In the genomic region with DNA sequence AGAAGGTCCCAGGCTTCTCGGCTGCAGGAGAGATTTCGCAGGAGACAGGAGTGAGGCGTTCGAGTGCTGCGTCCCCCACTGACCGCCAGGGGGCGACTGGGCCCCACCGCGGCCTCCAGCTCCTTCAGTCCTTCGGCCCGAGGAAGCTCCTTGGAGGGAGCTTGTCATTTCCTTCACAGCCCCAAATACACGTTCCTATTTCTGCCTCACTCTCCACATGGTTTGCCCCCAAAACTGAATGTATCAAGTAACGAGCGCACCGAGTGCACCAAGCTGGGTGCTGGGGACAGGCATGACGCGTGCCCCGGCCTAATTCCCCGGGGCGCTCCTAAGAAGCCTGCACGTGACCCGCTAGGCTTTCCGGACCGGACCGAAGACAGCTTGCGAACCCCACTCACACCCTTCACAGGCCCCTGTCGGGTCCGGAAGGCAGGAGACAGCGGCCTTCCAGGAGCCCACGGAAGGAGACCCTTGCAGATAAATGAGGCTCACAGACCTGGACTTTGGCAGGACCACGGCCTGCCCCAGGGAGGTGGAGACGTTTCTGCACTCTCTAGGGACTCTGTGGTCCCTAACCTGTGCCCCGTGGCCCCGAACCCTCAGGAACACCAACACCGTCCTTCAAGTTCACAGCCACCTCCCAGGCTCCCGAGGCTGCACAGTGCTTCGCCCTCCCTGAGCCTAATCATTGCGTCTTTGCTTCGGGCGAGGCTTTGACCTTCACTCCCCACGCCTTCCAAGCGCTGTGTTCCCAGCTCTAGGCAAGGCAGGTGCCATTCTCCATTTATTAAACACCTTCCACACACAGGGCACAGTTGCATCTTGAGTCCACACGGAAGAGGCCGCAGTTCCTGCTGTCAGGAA, we compare ENCODE assay signal across 1 cellular context.
TF ChIP-seq lines count a peak whose summit lies in the region.

No MANE protein-coding gene starts in this region.

TF ChIP-seq in HepG2, 621 proteins besides CTCF, POLR2A, EP300 and RAD21 (continued from another document and continues in another):
- TF ChIP-seq, protein P1, sequence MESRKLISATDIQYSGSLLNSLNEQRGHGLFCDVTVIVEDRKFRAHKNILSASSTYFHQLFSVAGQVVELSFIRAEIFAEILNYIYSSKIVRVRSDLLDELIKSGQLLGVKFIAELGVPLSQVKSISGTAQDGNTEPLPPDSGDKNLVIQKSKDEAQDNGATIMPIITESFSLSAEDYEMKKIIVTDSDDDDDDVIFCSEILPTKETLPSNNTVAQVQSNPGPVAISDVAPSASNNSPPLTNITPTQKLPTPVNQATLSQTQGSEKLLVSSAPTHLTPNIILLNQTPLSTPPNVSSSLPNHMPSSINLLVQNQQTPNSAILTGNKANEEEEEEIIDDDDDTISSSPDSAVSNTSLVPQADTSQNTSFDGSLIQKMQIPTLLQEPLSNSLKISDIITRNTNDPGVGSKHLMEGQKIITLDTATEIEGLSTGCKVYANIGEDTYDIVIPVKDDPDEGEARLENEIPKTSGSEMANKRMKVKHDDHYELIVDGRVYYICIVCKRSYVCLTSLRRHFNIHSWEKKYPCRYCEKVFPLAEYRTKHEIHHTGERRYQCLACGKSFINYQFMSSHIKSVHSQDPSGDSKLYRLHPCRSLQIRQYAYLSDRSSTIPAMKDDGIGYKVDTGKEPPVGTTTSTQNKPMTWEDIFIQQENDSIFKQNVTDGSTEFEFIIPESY (CRISPR knock-in tag; IDR thresholded peaks at IDR 0.05), result 0 out of 2 replicates have a peak, but pooled peaks have one; percentile 41
- TF ChIP-seq, protein P2, sequence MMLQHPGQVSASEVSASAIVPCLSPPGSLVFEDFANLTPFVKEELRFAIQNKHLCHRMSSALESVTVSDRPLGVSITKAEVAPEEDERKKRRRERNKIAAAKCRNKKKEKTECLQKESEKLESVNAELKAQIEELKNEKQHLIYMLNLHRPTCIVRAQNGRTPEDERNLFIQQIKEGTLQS (CRISPR knock-in tag; IDR thresholded peaks at IDR 0.05), result no peak
- no peak for TF ChIP-seq KLF6 (CRISPR knock-in tag; IDR thresholded peaks at IDR 0.05)
- TF ChIP-seq, protein P3, sequence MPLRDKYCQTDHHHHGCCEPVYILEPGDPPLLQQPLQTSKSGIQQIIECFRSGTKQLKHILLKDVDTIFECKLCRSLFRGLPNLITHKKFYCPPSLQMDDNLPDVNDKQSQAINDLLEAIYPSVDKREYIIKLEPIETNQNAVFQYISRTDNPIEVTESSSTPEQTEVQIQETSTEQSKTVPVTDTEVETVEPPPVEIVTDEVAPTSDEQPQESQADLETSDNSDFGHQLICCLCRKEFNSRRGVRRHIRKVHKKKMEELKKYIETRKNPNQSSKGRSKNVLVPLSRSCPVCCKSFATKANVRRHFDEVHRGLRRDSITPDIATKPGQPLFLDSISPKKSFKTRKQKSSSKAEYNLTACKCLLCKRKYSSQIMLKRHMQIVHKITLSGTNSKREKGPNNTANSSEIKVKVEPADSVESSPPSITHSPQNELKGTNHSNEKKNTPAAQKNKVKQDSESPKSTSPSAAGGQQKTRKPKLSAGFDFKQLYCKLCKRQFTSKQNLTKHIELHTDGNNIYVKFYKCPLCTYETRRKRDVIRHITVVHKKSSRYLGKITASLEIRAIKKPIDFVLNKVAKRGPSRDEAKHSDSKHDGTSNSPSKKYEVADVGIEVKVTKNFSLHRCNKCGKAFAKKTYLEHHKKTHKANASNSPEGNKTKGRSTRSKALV (CRISPR knock-in tag; IDR thresholded peaks at IDR 0.05), result no peak
- TF ChIP-seq ZNF124 (CRISPR knock-in tag; IDR thresholded peaks at IDR 0.05), result no peak
- TF ChIP-seq RBFOX2 (IDR thresholded peaks at IDR 0.05; ENCODE audit: low read depth, low read length), result no peak
- TF ChIP-seq HHEX (CRISPR knock-in tag; IDR thresholded peaks at IDR 0.05), result no peak
- TF ChIP-seq ZNF160 (CRISPR knock-in tag; IDR thresholded peaks at IDR 0.05), result no peak
- no peak for TF ChIP-seq HCFC1 (IDR thresholded peaks at IDR 0.05; ENCODE audit: low read depth, low read length)
- TF ChIP-seq ZNF12 (CRISPR knock-in tag; IDR thresholded peaks at IDR 0.05), result no peak
- no peak for TF ChIP-seq HOXA3 (CRISPR knock-in tag; IDR thresholded peaks at IDR 0.05)
- no peak for TF ChIP-seq ZNF83 (CRISPR knock-in tag; IDR thresholded peaks at IDR 0.05; ENCODE audit: borderline replicate concordance)
- TF ChIP-seq ONECUT2 (CRISPR knock-in tag; IDR thresholded peaks at IDR 0.05), result no peak
- TF ChIP-seq, protein P4, sequence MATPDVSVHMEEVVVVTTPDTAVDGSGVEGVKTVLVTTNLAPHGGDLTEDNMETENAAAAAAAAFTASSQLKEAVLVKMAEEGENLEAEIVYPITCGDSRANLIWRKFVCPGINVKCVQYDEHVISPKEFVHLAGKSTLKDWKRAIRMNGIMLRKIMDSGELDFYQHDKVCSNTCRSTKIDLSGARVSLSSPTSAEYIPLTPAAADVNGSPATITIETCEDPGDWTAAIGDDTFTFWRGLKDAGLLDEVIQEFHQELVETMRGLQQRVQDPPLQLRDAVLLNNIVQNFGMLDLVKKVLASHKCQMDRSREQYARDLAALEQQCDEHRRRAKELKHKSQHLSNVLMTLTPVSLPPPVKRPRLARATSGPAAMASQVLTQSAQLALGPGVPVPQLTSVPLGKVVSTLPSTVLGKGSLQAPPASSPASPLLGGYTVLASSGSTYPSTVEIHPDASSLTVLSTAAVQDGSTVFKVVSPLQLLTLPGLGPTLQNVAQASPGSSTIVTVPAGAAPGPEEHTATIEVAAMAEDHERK (CRISPR knock-in tag; IDR thresholded peaks at IDR 0.05; ENCODE audit: low read depth), result no peak
- TF ChIP-seq SUZ12 (IDR thresholded peaks at IDR 0.05; ENCODE audit: low read depth, low read length), result no peak
- TF ChIP-seq CHCHD3 (CRISPR knock-in tag; IDR thresholded peaks at IDR 0.05), result no peak
- TF ChIP-seq BCL6 (CRISPR knock-in tag; IDR thresholded peaks at IDR 0.05), result no peak
- no peak for TF ChIP-seq ZNF337 (CRISPR knock-in tag; IDR thresholded peaks at IDR 0.05; ENCODE audit: borderline replicate concordance, low read depth)
- TF ChIP-seq, protein P5, sequence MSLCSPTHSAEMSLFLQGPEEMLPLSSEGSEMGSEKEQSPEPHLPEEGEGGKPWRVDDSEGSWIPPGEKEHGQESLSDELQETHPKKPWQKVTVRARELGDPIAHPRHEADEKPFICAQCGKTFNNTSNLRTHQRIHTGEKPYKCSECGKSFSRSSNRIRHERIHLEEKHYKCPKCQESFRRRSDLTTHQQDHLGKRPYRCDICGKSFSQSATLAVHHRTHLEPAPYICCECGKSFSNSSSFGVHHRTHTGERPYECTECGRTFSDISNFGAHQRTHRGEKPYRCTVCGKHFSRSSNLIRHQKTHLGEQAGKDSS (CRISPR knock-in tag; IDR thresholded peaks at IDR 0.05; ENCODE audit: borderline replicate concordance, low read depth), result peak; percentile 59; the same call in 1 of the 2 replicates
- 0 out of 2 replicates have a peak, but pooled peaks have one; percentile 28 for TF ChIP-seq ZBTB42 (CRISPR knock-in tag; IDR thresholded peaks at IDR 0.05)
- TF ChIP-seq KAT8 (CRISPR knock-in tag; IDR thresholded peaks at IDR 0.05), result 0 out of 2 replicates have a peak, but pooled peaks have one; percentile 23
- TF ChIP-seq, protein P6, sequence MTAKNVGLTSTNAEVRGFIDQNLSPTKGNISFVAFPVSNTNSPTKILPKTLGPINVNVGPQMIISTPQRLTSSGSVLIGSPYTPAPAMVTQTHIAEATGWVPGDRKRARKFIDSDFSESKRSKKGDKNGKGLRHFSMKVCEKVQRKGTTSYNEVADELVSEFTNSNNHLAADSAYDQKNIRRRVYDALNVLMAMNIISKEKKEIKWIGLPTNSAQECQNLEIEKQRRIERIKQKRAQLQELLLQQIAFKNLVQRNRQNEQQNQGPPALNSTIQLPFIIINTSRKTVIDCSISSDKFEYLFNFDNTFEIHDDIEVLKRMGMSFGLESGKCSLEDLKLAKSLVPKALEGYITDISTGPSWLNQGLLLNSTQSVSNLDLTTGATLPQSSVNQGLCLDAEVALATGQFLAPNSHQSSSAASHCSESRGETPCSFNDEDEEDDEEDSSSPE (CRISPR knock-in tag; IDR thresholded peaks at IDR 0.05), result no peak
- TF ChIP-seq, protein P7, sequence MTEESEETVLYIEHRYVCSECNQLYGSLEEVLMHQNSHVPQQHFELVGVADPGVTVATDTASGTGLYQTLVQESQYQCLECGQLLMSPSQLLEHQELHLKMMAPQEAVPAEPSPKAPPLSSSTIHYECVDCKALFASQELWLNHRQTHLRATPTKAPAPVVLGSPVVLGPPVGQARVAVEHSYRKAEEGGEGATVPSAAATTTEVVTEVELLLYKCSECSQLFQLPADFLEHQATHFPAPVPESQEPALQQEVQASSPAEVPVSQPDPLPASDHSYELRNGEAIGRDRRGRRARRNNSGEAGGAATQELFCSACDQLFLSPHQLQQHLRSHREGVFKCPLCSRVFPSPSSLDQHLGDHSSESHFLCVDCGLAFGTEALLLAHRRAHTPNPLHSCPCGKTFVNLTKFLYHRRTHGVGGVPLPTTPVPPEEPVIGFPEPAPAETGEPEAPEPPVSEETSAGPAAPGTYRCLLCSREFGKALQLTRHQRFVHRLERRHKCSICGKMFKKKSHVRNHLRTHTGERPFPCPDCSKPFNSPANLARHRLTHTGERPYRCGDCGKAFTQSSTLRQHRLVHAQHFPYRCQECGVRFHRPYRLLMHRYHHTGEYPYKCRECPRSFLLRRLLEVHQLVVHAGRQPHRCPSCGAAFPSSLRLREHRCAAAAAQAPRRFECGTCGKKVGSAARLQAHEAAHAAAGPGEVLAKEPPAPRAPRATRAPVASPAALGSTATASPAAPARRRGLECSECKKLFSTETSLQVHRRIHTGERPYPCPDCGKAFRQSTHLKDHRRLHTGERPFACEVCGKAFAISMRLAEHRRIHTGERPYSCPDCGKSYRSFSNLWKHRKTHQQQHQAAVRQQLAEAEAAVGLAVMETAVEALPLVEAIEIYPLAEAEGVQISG (CRISPR knock-in tag; IDR thresholded peaks at IDR 0.05), result peak; percentile 19; the same call in 1 of the 2 replicates
- TF ChIP-seq TBX3 (IDR thresholded peaks at IDR 0.05; ENCODE audit: borderline replicate concordance), result no peak
- TF ChIP-seq SP2 (CRISPR knock-in tag; IDR thresholded peaks at IDR 0.05), result no peak
- TF ChIP-seq, protein P8, sequence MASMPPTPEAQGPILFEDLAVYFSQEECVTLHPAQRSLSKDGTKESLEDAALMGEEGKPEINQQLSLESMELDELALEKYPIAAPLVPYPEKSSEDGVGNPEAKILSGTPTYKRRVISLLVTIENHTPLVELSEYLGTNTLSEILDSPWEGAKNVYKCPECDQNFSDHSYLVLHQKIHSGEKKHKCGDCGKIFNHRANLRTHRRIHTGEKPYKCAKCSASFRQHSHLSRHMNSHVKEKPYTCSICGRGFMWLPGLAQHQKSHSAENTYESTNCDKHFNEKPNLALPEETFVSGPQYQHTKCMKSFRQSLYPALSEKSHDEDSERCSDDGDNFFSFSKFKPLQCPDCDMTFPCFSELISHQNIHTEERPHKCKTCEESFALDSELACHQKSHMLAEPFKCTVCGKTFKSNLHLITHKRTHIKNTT (CRISPR knock-in tag; IDR thresholded peaks at IDR 0.05), result no peak
- no peak for TF ChIP-seq CEBPG (CRISPR knock-in tag; IDR thresholded peaks at IDR 0.05)
- no peak for TF ChIP-seq STAT5B (CRISPR knock-in tag; IDR thresholded peaks at IDR 0.05)
- 0 out of 2 replicates have a peak, but pooled peaks have one; percentile 27 for TF ChIP-seq ZNF768 (CRISPR knock-in tag; IDR thresholded peaks at IDR 0.05)
- no peak for TF ChIP-seq ATF7 (IDR thresholded peaks at IDR 0.05)
- no peak for TF ChIP-seq ATF7 (CRISPR knock-in tag; IDR thresholded peaks at IDR 0.05)
- TF ChIP-seq JUN (CRISPR knock-in tag; IDR thresholded peaks at IDR 0.05), result no peak
- TF ChIP-seq ARNT2 (CRISPR knock-in tag; IDR thresholded peaks at IDR 0.05; ENCODE audit: low read depth), result no peak
- TF ChIP-seq, protein P9, sequence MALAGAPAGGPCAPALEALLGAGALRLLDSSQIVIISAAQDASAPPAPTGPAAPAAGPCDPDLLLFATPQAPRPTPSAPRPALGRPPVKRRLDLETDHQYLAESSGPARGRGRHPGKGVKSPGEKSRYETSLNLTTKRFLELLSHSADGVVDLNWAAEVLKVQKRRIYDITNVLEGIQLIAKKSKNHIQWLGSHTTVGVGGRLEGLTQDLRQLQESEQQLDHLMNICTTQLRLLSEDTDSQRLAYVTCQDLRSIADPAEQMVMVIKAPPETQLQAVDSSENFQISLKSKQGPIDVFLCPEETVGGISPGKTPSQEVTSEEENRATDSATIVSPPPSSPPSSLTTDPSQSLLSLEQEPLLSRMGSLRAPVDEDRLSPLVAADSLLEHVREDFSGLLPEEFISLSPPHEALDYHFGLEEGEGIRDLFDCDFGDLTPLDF (CRISPR knock-in tag; IDR thresholded peaks at IDR 0.05), result peak; percentile 22; the same call in 1 of the 2 replicates
- TF ChIP-seq HNF4G (IDR thresholded peaks at IDR 0.05; ENCODE audit: borderline replicate concordance, low read depth, low read length), result no peak
- no peak for TF ChIP-seq HNF4G (CRISPR knock-in tag; IDR thresholded peaks at IDR 0.05; ENCODE audit: borderline replicate concordance, low read depth)
- no peak for TF ChIP-seq HMG20B (CRISPR knock-in tag; conservative IDR thresholded peaks at IDR 0.05)
- TF ChIP-seq, protein P10, sequence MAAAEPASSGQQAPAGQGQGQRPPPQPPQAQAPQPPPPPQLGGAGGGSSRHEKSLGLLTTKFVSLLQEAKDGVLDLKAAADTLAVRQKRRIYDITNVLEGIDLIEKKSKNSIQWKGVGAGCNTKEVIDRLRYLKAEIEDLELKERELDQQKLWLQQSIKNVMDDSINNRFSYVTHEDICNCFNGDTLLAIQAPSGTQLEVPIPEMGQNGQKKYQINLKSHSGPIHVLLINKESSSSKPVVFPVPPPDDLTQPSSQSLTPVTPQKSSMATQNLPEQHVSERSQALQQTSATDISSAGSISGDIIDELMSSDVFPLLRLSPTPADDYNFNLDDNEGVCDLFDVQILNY (CRISPR knock-in tag; conservative IDR thresholded peaks at IDR 0.05), result no peak
- TF ChIP-seq, protein P11, sequence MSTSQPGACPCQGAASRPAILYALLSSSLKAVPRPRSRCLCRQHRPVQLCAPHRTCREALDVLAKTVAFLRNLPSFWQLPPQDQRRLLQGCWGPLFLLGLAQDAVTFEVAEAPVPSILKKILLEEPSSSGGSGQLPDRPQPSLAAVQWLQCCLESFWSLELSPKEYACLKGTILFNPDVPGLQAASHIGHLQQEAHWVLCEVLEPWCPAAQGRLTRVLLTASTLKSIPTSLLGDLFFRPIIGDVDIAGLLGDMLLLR (CRISPR knock-in tag; IDR thresholded peaks at IDR 0.05), result no peak
- TF ChIP-seq PHF21A (CRISPR knock-in tag; IDR thresholded peaks at IDR 0.05), result no peak
- TF ChIP-seq, protein P12, sequence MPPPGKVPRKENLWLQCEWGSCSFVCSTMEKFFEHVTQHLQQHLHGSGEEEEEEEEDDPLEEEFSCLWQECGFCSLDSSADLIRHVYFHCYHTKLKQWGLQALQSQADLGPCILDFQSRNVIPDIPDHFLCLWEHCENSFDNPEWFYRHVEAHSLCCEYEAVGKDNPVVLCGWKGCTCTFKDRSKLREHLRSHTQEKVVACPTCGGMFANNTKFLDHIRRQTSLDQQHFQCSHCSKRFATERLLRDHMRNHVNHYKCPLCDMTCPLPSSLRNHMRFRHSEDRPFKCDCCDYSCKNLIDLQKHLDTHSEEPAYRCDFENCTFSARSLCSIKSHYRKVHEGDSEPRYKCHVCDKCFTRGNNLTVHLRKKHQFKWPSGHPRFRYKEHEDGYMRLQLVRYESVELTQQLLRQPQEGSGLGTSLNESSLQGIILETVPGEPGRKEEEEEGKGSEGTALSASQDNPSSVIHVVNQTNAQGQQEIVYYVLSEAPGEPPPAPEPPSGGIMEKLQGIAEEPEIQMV (CRISPR knock-in tag; IDR thresholded peaks at IDR 0.05; ENCODE audit: low read depth), result peak; percentile 33; the same call in 1 of the 2 replicates
- no peak for TF ChIP-seq ISL2 (CRISPR knock-in tag; IDR thresholded peaks at IDR 0.05)
- TF ChIP-seq ZNF674 (CRISPR knock-in tag; IDR thresholded peaks at IDR 0.05; ENCODE audit: low read depth), result no peak
- peak; percentile 56 for TF ChIP-seq JARID2 (CRISPR knock-in tag; IDR thresholded peaks at IDR 0.05; ENCODE audit: insufficient replicate concordance)
